ENCODE assay signal across 7 cellular contexts in the genomic region with DNA sequence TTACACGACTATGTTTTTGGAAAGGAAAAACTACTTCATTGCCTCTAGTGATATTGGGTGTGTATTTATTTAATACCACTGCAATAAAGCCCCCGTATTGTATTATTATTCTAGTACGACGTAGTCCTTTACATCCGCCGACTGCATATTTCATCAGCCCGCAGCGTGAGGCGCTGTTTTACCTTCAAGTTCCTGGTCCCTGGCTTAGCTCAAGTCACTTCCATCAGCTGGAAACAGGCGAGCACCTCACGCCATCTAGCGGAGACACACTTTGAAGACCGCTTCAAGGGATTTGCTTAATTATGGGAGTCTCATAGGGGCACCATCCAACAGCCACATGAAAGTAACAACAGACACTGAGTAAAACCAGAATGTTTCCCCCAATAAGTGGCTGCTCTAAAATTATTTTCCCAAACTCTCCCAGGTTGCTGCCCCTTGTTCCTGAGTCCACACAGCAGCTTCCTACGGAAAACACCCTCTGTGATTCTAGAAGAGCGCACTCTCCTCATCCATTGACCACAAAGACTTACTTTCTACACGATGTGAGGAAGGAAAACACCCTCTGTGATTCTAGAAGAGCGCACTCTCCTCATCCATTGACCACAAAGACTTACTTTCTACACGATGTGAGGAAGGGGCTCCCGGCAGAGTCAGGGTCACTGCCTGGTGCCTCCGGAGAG. TPM values are rescaled to one million over a fixed set of nuclear protein-coding genes. Genes with fewer than 3 reads are reported as not detected.
DNase-seq lines count a peak whose midpoint lies in the region; ATAC-seq and TF ChIP-seq lines count a peak whose summit lies in the region.

No MANE protein-coding gene starts in this region.

- H3K27me3 ChIP-seq in heart left ventricle = peaks cover 0 to 7% (median 0%) of the 10 kb centered on the region in 9 donors

- no peaks in the 10 kb centered on the region for H3K36me3 ChIP-seq in heart left ventricle

- DNase-seq in NCI-H1436 (lab: John Stamatoyannopoulos, UW) = peak; percentile 56
- peak; percentile 56 for DNase-seq in T follicular helper cell (ENCODE audit: low read depth)
- DNase-seq in activated naive CD8-positive, alpha-beta T cell treated with anti-CD3 and anti-CD28 coated beads, Interleukin-2, amount 50 U/mL, for 16 hours (ENCODE audit: low read depth, low spot score) = peak; percentile 63
- DNase-seq in heart left ventricle = peak; percentile 80 to 87 (median 81)
- peak; percentile 88 for DNase-seq in renal cortical epithelial cell (ENCODE audit: low read depth)

- H3K27ac ChIP-seq in heart left ventricle = no peak overlapping the region

- H3K4me3 ChIP-seq in heart left ventricle = no peak overlapping the region

- peak; percentile 72 to 95 (median 88) for TF ChIP-seq CTCF in heart left ventricle (IDR thresholded peaks at IDR 0.05)

- peaks cover 0 to 2% (median 0%) of the 10 kb centered on the region in 12 donors for H3K4me1 ChIP-seq in heart left ventricle

- intact Hi-C loops in heart left ventricle (cut with DNase I) = loop anchor here (1.0 to 2.0 kb wide), 5 partner anchors 158 to 165 kb away; no protein-coding TSS in a partner anchor

- WGBS in heart left ventricle, 4 donors = 22 to 25% (median 23%) methylated on average over 20 of the region's 20 CpGs

- peaks cover 0 to 9% (median 0%) of the 10 kb centered on the region in 12 donors for H3K9me3 ChIP-seq in heart left ventricle

- ATAC-seq in GM18499 (IDR thresholded peaks at IDR 0.05; ENCODE audit: insufficient read depth, unreplicated experiment) (peak; percentile 80), HG02852 (IDR thresholded peaks at IDR 0.05; ENCODE audit: unreplicated experiment) (peak; percentile 95), heart left ventricle (peak; percentile 77 to 95 (median 94))

- no peak for TF ChIP-seq POLR2A in heart left ventricle (IDR thresholded peaks at IDR 0.05)

RNA-seq across cellular contexts. Expression of a gene that starts 15.7 kb away (rescaled TPM):
- not detected for total RNA-seq in heart left ventricle
- not detected for polyA plus RNA-seq in heart left ventricle
- total RNA-seq in renal cortical epithelial cell = 0.10 and 1.2 TPM in 2 replicates

RNA-seq across cellular contexts. Expression of a gene that starts 20.6 kb away (rescaled TPM):
- total RNA-seq in heart left ventricle (10 to 100 TPM in 5 of 9 donors, 1 to 10 TPM in 4; 2.9 to 20.4 (median 12.3) TPM), renal cortical epithelial cell (0.52 and 11.1 TPM in 2 replicates)
- polyA plus RNA-seq in heart left ventricle = 1 to 10 TPM; 2.7 to 3.1 TPM
